In the genomic region with DNA sequence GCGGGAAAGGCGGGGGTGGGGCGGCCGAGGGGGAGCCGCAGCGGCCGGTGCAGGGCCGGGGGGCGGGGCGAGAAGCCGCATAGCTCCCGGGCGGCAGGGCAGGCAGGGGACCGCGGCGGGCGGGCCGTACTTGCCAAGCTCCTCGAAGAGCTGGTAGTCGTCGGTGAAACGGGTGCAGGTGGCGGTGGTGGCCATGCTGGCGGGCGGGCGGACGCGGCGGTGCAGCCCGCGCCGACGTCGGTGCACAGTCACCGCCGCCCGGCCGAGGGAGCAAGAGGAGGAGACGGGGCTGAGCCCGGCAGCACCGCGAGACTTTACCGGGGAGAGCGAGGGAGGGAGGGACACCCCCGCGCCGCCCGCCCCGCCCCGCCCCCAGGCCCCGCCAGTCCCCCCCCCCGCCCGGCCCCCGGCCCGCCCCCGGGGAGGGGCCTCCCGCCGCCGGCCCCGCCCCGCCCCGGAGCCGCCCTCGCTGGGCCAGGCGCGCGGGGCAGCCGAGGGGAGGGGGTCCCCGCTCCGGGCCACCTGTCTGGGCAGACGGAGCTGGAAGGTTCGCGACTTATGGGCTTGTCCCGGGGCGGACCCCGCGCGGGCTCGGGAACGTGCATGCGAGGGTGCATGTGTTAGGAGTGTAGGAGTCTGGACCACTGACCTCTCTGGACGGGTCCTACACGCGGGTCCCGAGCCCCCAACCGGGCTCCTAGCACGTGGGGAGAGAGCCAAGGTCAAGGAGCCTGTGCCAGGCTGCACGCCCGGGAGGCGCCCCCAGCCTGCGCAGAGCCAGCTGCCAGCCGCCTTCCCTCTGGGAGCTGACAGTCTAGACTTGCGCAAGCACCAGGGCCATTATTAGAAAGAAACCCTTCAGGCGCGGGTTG, we compare ENCODE assay signal across 8 cellular contexts. TPM values are rescaled to one million over a fixed set of nuclear protein-coding genes. Genes with fewer than 3 reads are reported as not detected.
DNase-seq lines count a peak whose midpoint lies in the region; ATAC-seq and TF ChIP-seq lines count a peak whose summit lies in the region.

TSS of gene CAMK2G (minus strand) at position 289 of the 872 bp plus-strand sequence. CDS start at position 195, 94 bp downstream.

- H3K9me3 ChIP-seq in adrenal gland (replicated peaks in 1 of 3) (no peaks in the 10 kb centered on the region), heart right ventricle (no peaks in the 10 kb centered on the region), prostate gland (no peaks in the 10 kb centered on the region)

- POLR2A ChIA-PET in HEK293T (lab: Yijun Ruan, JAX) = interaction anchor here (0.6 to 1.0 kb wide), 3 partner anchors 18 to 23 kb away, joined by 3 read pairs; no protein-coding TSS in a partner anchor

- ATAC-seq in heart right ventricle = peak; percentile 85 to 96 (median 92)

- peak; percentile 99 for DNase-seq in GM10266 (ENCODE audit: extremely low spot score)
- peak; percentile 90 for DNase-seq in HEK293T (ENCODE audit: extremely low spot score)
- peak; percentile 60 for DNase-seq in NCI-H1048 (lab: John Stamatoyannopoulos, UW)
- peak; percentile 86 to 91 (median 87) for DNase-seq in adrenal gland
- peak; percentile 86 to 87 for DNase-seq in heart right ventricle
- DNase-seq in prostate gland (ENCODE audit: low spot score) = peak; percentile 76

- peak in 1 of 2 donors; percentile 63 for TF ChIP-seq POLR2A in adrenal gland (IDR thresholded peaks at IDR 0.05)
- TF ChIP-seq POLR2A in prostate gland (IDR thresholded peaks at IDR 0.05) = peak; percentile 45

- no peaks in the 10 kb centered on the region for H3K36me3 ChIP-seq in adrenal gland (replicated peaks in 1 of 2)
- H3K36me3 ChIP-seq in heart right ventricle = peaks cover 0 to 30% (median 0%) of the 10 kb centered on the region in 9 donors
- no peaks in the 10 kb centered on the region for H3K36me3 ChIP-seq in prostate gland
- H3K36me3 ChIP-seq in urinary bladder (ENCODE audit: insufficient read depth) = no peaks in the 10 kb centered on the region

- H3K4me1 ChIP-seq in adrenal gland (replicated peaks in 1 of 2) (peaks cover 0 to 15% of the 10 kb centered on the region in 2 donors), heart right ventricle (peaks cover 0 to 43% (median 25%) of the 10 kb centered on the region in 9 donors), prostate gland (replicated peaks) (peaks cover 9% of the 10 kb centered on the region), urinary bladder (ENCODE audit: insufficient read depth) (no peaks in the 10 kb centered on the region)

- 1 to 2% (median 2%) methylated on average over 17 to 90 of the region's 95 CpGs for WGBS in adrenal gland, 4 donors
- 1 to 3% methylated on average over 51 to 92 of the region's 95 CpGs for WGBS in heart right ventricle, 2 donors
- WGBS in prostate gland = 3% methylated on average over 62 of the region's 95 CpGs
- 2% methylated on average over 95 of the region's 95 CpGs for WGBS in urinary bladder

- TF ChIP-seq CTCF in GM10266 (IDR thresholded peaks at IDR 0.05; ENCODE audit: control insufficient read depth, insufficient read depth, low read depth, missing control alignments) (no peak), adrenal gland (IDR thresholded peaks at IDR 0.05) (no peak), heart right ventricle (IDR thresholded peaks at IDR 0.05) (peak in 2 of 9 donors; percentile 9 to 14), prostate gland (IDR thresholded peaks at IDR 0.05) (peak in 2 of 4 experiments; percentile 15 to 17)

- CTCF ChIA-PET in HEK293T (lab: Yijun Ruan, JAX) = no interaction called here

- H3K27ac ChIP-seq in adrenal gland (peak within 1 kb of the TSS in 4 of 5 donors; percentile 9 to 82 (median 32)), heart right ventricle (peak within 1 kb of the TSS in 9 of 10 donors; percentile 35 to 83 (median 55)), prostate gland (peak within 1 kb of the TSS; percentile 50 to 65), urinary bladder (ENCODE audit: low read depth) (peak within 1 kb of the TSS; percentile 44)

- H3K27me3 ChIP-seq in adrenal gland (no peaks in the 10 kb centered on the region), heart right ventricle (no peaks in the 10 kb centered on the region), prostate gland (replicated peaks; ENCODE audit: insufficient read depth) (no peaks in the 10 kb centered on the region)

- intact Hi-C loops in T-helper 1 cell treated with Interleukin-12 subunit alpha and Interleukin-12 subunit beta and Interleukin-4 antibody, amounts not matched to agents 30 ng/mL and 1 ng/mL, for 36 hours (cut with micrococcal nuclease) = loop anchor here (1.0 to 10.0 kb wide), 15 partner anchors 9 to 1358 kb away; partner anchors contain the start of genes ADK, AP3M1, KAT6B and PPP3CB
- intact Hi-C loops in adrenal gland (cut with DNase I) = loop anchor here in 1 of 2 donors (10.0 kb wide), 1 partner anchor 60 kb away; the partner anchor contains the start of gene NDST2
- intact Hi-C loops in heart right ventricle (cut with DNase I) = no loop called here
- intact Hi-C loops in prostate gland (cut with DNase I) = no loop called here

- H3K4me3 ChIP-seq in adrenal gland (peak within 1 kb of the TSS in 2 of 4 donors; percentile 62 to 98), heart right ventricle (peak within 1 kb of the TSS; percentile 44 to 96 (median 82)), prostate gland (peak within 1 kb of the TSS; percentile 67 to 88), urinary bladder (ENCODE audit: low read depth, low read length) (peak within 1 kb of the TSS; percentile 92)

TF ChIP-seq in HEK293T, 16 proteins besides CTCF, POLR2A, EP300 and RAD21:
- TF ChIP-seq FOXM1 (IDR thresholded peaks at IDR 0.05; ENCODE audit: borderline replicate concordance) (no peak), L3MBTL2 (conservative IDR thresholded peaks at IDR 0.05) (peak; percentile 67), ARNT (IDR thresholded peaks at IDR 0.05) (no peak)

RNA-seq across cellular contexts. Expression of gene CAMK2G, which starts in this region (rescaled TPM):
- 40.7 and 43.0 TPM in 2 replicates for total RNA-seq in T-helper 1 cell treated with Interleukin-12 subunit alpha and Interleukin-12 subunit beta and Interleukin-4 antibody, amounts not matched to agents 30 ng/mL and 1 ng/mL, for 36 hours
- 10 to 100 TPM; 12.7 to 27.3 (median 21.3) TPM for total RNA-seq in adrenal gland
- 10 to 100 TPM; 16.3 to 19.7 (median 19.7) TPM for polyA plus RNA-seq in adrenal gland
- total RNA-seq in heart right ventricle = 10 to 100 TPM in 9 of 10 donors, 1 to 10 TPM in 1; 9.4 to 16.7 (median 12.7) TPM
- 1 to 10 TPM; 8.5 to 9.9 TPM for polyA plus RNA-seq in heart right ventricle
- total RNA-seq in prostate gland = 10 to 100 TPM; 41.9 to 47.8 TPM
- 40.3 TPM for total RNA-seq in urinary bladder
- polyA plus RNA-seq in urinary bladder = 115 TPM
